In the genomic region with DNA sequence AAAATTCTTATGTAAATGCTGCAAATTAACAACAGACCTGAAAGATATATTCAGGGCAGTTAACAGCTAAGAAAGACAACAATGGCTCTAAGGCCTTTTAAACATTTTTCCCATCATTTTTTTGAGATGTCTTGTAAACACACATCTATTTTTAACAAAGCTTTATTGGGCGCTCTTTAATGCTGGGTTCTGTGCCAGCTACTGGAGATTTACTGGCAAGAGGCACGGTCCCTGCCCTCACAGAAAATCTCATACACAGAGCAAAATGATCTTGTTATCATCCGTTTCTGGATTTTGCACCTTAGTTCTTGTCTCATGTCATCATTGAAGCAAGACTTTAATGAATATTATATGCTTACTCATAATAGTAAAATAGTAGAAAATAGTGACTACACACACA, we compare ENCODE assay signal across 25 cellular contexts.
"Had no signal": no experiment of that assay in that cellular context is flagged by ENCODE, and none has a peak within 500 bp of the region (broad histone marks: within the 10 kb centered on the region; RNA-seq: fewer than 3 reads in every experiment).

No MANE protein-coding gene starts in this region.

- H3K36me3 ChIP-seq: brain microvascular endothelial cell, colonic mucosa, esophagus squamous epithelium, gastroesophageal sphincter, heart right ventricle had no signal

- H3K4me1 ChIP-seq: colonic mucosa, esophagus squamous epithelium, foreskin keratinocyte, heart right ventricle had no signal

- H3K27me3 ChIP-seq: brain microvascular endothelial cell, colonic mucosa, esophagus squamous epithelium, foreskin keratinocyte, gastroesophageal sphincter, heart right ventricle had no signal

- H3K27ac ChIP-seq: brain microvascular endothelial cell, colonic mucosa, epithelial cell of prostate, esophagus squamous epithelium, foreskin keratinocyte, gastroesophageal sphincter, heart right ventricle had no signal

- H3K4me3 ChIP-seq: colonic mucosa, esophagus squamous epithelium, gastroesophageal sphincter, heart right ventricle had no signal

- ATAC-seq: activated naive CD4-positive, alpha-beta T cell treated with anti-CD3 and anti-CD28 coated beads, Interleukin-2, amount 50 U/mL, for 72 hours; activated T-cell treated with anti-CD3 and anti-CD28 coated beads, Interleukin-2, amount 50 U/mL, for 72 hours; foreskin keratinocyte; gastroesophageal sphincter; heart right ventricle; WTC11 had no signal

- DNase-seq: activated CD4-positive, alpha-beta memory T cell treated with anti-CD3 and anti-CD28 coated beads, Interleukin-2, amount 10 ng/mL, durations not matched to agents 7 days and 5 days; activated CD4-positive, alpha-beta T cell treated with anti-CD3 and anti-CD28 coated beads for 1 hour; activated CD4-positive, alpha-beta T cell treated with anti-CD3 and anti-CD28 coated beads for 4 hours; activated CD4-positive, alpha-beta T cell treated with anti-CD3 and anti-CD28 coated beads, Interleukin-2, amount 10 ng/mL, durations not matched to agents 7 days and 5 days; activated CD4-positive, alpha-beta T cell treated with anti-CD3 and anti-CD28 coated beads, Interleukin-2, amount 50 U/mL, for 4 hours; activated CD8-positive, alpha-beta memory T cell treated with anti-CD3 and anti-CD28 coated beads, Interleukin-2, amount 50 U/mL, for 48 hours; activated gamma-delta T cell; activated naive CD4-positive, alpha-beta T cell; activated naive CD4-positive, alpha-beta T cell treated with anti-CD3 and anti-CD28 coated beads, Interleukin-2, amount 10 ng/mL, durations not matched to agents 7 days and 5 days; activated naive CD8-positive, alpha-beta T cell treated with anti-CD3 and anti-CD28 coated beads, Interleukin-2, amount 10 ng/mL, durations not matched to agents 7 days and 5 days; activated T-cell treated with anti-CD3 and anti-CD28 coated beads for 4 hours; activated T-cell treated with anti-CD3 and anti-CD28 coated beads, Interleukin-2, amount 50 U/mL, for 24 hours; activated T-cell treated with anti-CD3 and anti-CD28 coated beads, Interleukin-2, amount 50 U/mL, for 72 hours; anterior cingulate cortex; brain microvascular endothelial cell; colonic mucosa; effector CD8-positive, alpha-beta T cell; esophagus squamous epithelium; foreskin keratinocyte; heart right ventricle; T-helper 2 cell had no signal

- H3K9me3 ChIP-seq: colonic mucosa, esophagus squamous epithelium, gastroesophageal sphincter, heart right ventricle had no signal
